ENCODE assay signal across 25 cellular contexts in genomic region chr5:162334944-162335343, GRCh38.
A peak's percentile ranks its signal among the peaks of the same experiment; 100 is the strongest.
DNase-seq lines count a peak whose midpoint lies in the region; ATAC-seq, FAIRE-seq and TF ChIP-seq lines count a peak whose summit lies in the region.
"Had no signal": no experiment of that assay in that cellular context is flagged by ENCODE, and none has a peak within 500 bp of the region (broad histone marks: within the 10 kb centered on the region; RNA-seq: fewer than 3 reads in every experiment).

No MANE protein-coding gene starts in this region.

- no peaks in the 10 kb centered on the region for H3K23me2 ChIP-seq in H9 (ENCODE audit: insufficient read length, low read depth, low read length, poor library complexity, severe bottlenecking)
- no peaks in the 10 kb centered on the region for H3K23me2 ChIP-seq in H1 (ENCODE audit: low read depth, low read length)

- H3K79me2 ChIP-seq in H9 (ENCODE audit: insufficient read depth, low read length) (no peaks in the 10 kb centered on the region), H1 (ENCODE audit: control insufficient read depth in 1 of 2, insufficient read depth in 2 of 2, low read length in 2 of 2) (no peaks in the 10 kb centered on the region)

- H2AK5ac ChIP-seq in H9 (ENCODE audit: insufficient read length, low read length) (no peak overlapping the region), H1 (ENCODE audit: low read depth, low read length) (no peak overlapping the region)

- H2BK12ac ChIP-seq in H9 (ENCODE audit: insufficient read length, low read depth, low read length) (no peak overlapping the region), H1 (ENCODE audit: low read depth, low read length) (no peak overlapping the region)

- no peaks in the 10 kb centered on the region for H3K27me3 Mint-ChIP-seq in H9 (ENCODE audit: low read depth)
- H3K27me3 Mint-ChIP-seq: B cell; CD4-positive, CD25-positive, alpha-beta regulatory T cell had no signal

- no CpG with 5 or more reads among the region's 4 CpGs for WGBS in H9 (ENCODE audit: extremely low coverage, insufficient read length, low lambda C conversion rate)
- WGBS in H1 (ENCODE audit: extremely low coverage in 1 of 2, insufficient coverage in 1 of 2, insufficient read length in 1 of 2, insufficient replicate concordance in 2 of 2, low coverage in 1 of 2, low lambda C conversion rate in 2 of 2, missing lambda C conversion rate in 1 of 2), 2 experiments = 84% methylated on average over 4 of the region's 4 CpGs; no CpG with 5 or more reads in 1 of the 2 experiments
- 85 to 86% methylated on average over 4 of the region's 4 CpGs for WGBS in tibial nerve, 2 donors

- no peak overlapping the region for H3K4me3 Mint-ChIP-seq in H9
- H3K4me3 Mint-ChIP-seq: B cell; CD4-positive, CD25-positive, alpha-beta regulatory T cell; CD8-positive, alpha-beta T cell had no signal

- H3K9ac ChIP-seq in H9 (ENCODE audit: extremely low read depth, insufficient read length, low read length) (no peak overlapping the region), H1 (replicated peaks in 1 of 4; ENCODE audit: extremely low read depth in 1 of 4, low read depth in 3 of 4, low read length in 3 of 4) (no peak overlapping the region)
- H3K9ac ChIP-seq: BLaER1, GM23248 had no signal

- H3K27ac ChIP-seq in H9 (ENCODE audit: insufficient read length, low read depth, low read length) (no peak overlapping the region), H1 (ENCODE audit: low read depth, low read length) (no peak overlapping the region), tibial nerve (no peak overlapping the region)
- H3K27ac ChIP-seq: 22Rv1, BLaER1, C4-2B, GM23248 had no signal

- TF ChIP-seq CTCF in GM12865 (IDR thresholded peaks at IDR 0.05; ENCODE audit: insufficient read depth, low read depth, low read length, missing control alignments) (no peak), H9 (conservative IDR thresholded peaks at IDR 0.05) (no peak), H1 (IDR thresholded peaks at IDR 0.05; ENCODE audit: control extremely low read depth in 1 of 3, insufficient read depth in 1 of 3, low read depth in 1 of 3, low read length in 3 of 3) (no peak), tibial nerve (IDR thresholded peaks at IDR 0.05) (no peak)

- no peak overlapping the region for H2BK120ac ChIP-seq in H9 (ENCODE audit: low read depth, low read length, poor library complexity, severe bottlenecking)
- H2BK120ac ChIP-seq in H1 (replicated peaks; ENCODE audit: low read depth, low read length) = no peak overlapping the region

- H3T11ph ChIP-seq in H9 (ENCODE audit: low read length) = no peak overlapping the region

- TF ChIP-seq POLR2A in H1 (IDR thresholded peaks at IDR 0.05; ENCODE audit: control extremely low read depth in 1 of 2, low read depth in 2 of 2, low read length in 2 of 2) (no peak), tibial nerve (IDR thresholded peaks at IDR 0.05) (no peak)

- no peaks in the 10 kb centered on the region for H4K20me1 ChIP-seq in H9 (ENCODE audit: control insufficient read depth, insufficient read depth, insufficient read length)
- H4K20me1 ChIP-seq in H1 (replicated peaks in 1 of 2; ENCODE audit: control insufficient read depth in 1 of 2, insufficient read depth in 2 of 2, low read length in 2 of 2) = no peaks in the 10 kb centered on the region
- H4K20me1 ChIP-seq: BLaER1 had no signal

- no peak overlapping the region for H3K4me3 ChIP-seq in GM12865 (ENCODE audit: low read depth, low read length)
- H3K4me3 ChIP-seq in H1 (ENCODE audit: extremely low read depth in 1 of 4, insufficient read depth in 2 of 4, low read depth in 3 of 4, low read length in 4 of 4) = no peak overlapping the region
- H3K4me3 ChIP-seq in tibial nerve = no peak overlapping the region
- H3K4me3 ChIP-seq: BLaER1, GM23248 had no signal

- H4K8ac ChIP-seq in H9 (replicated peaks; ENCODE audit: insufficient read length, low read depth, low read length) (no peak overlapping the region), H1 (ENCODE audit: extremely low read depth, insufficient read depth, low read length) (no peak overlapping the region)

- H3K23ac ChIP-seq in H9 (ENCODE audit: insufficient read length, low read depth, low read length) = no peak overlapping the region
- no peak overlapping the region for H3K23ac ChIP-seq in H1 (ENCODE audit: insufficient read length)

- ATAC-seq in GM18867 (IDR thresholded peaks at IDR 0.05; ENCODE audit: unreplicated experiment) = no peak
- ATAC-seq: CD8-positive, alpha-beta T cell; HCT116 had no signal

- no peaks in the 10 kb centered on the region for H3K9me3 ChIP-seq in H9 (ENCODE audit: control insufficient read depth, low read depth, low read length)
- H3K9me3 ChIP-seq in H1 (ENCODE audit: insufficient read depth in 2 of 2, low read depth in 1 of 2, low read length in 1 of 2) = no peaks in the 10 kb centered on the region
- peaks cover 0 to 2% (median 0%) of the 10 kb centered on the region in 4 donors for H3K9me3 ChIP-seq in tibial nerve
- H3K9me3 ChIP-seq: BLaER1, Caco-2 had no signal

- H3K14ac ChIP-seq in H9 (ENCODE audit: insufficient read depth, low read length) (no peak overlapping the region), H1 (ENCODE audit: insufficient read length) (no peak overlapping the region)

- H3K9me3 Mint-ChIP-seq in H9 = peaks cover 2 to 4% of the 10 kb centered on the region in 2 experiments; a peak in 3 of 5 replicates

- H3K4me1 Mint-ChIP-seq in H9 = peaks cover 0 to 4% of the 10 kb centered on the region in 2 experiments; a peak in 1 of 4 replicates
- H3K4me1 Mint-ChIP-seq: B cell; CD4-positive, CD25-positive, alpha-beta regulatory T cell had no signal

- H2BK5ac ChIP-seq in H9 (ENCODE audit: insufficient read length, low read length) (no peak overlapping the region), H1 (ENCODE audit: low read depth, low read length) (no peak overlapping the region)

- H3K36me3 ChIP-seq in H1 (ENCODE audit: control insufficient read depth in 2 of 4, insufficient read depth in 4 of 4, low read length in 3 of 4) (no peaks in the 10 kb centered on the region), tibial nerve (no peaks in the 10 kb centered on the region)
- H3K36me3 ChIP-seq: BLaER1 had no signal

- CTCF ChIA-PET in H1 (lab: Charles Lee; ENCODE audit: partially characterized antibody) = no interaction called here

- H4K91ac ChIP-seq in H9 (ENCODE audit: insufficient read length, low read depth, low read length) = no peak overlapping the region
- H4K91ac ChIP-seq in H1 (replicated peaks; ENCODE audit: insufficient read length, low read length) = no peak overlapping the region

- no peak overlapping the region for H4K5ac ChIP-seq in H9 (ENCODE audit: insufficient read length, low read depth, low read length)
- no peak overlapping the region for H4K5ac ChIP-seq in H1 (ENCODE audit: insufficient read length, low read depth, low read length)

- POLR2A ChIA-PET in H1 (lab: Charles Lee; ENCODE audit: partially characterized antibody) = no interaction called here

- H3K18ac ChIP-seq in H9 (ENCODE audit: insufficient read length, low read depth, low read length) (peak overlapping the region; percentile 27), H1 (ENCODE audit: extremely low read depth, low read length) (no peak overlapping the region)

- no peak overlapping the region; a peak in 1 of 7 replicates for H3K27ac Mint-ChIP-seq in H9
- H3K27ac Mint-ChIP-seq: B cell; CD4-positive, CD25-positive, alpha-beta regulatory T cell; CD8-positive, alpha-beta T cell had no signal

- no peak for TF ChIP-seq EP300 in H1 (IDR thresholded peaks at IDR 0.05; ENCODE audit: borderline replicate concordance in 1 of 2, low read depth in 2 of 2, low read length in 2 of 2)
- no peak for TF ChIP-seq EP300 in tibial nerve (IDR thresholded peaks at IDR 0.05)

- DNase-seq in GM12865 (ENCODE audit: low read depth) (peak; percentile 1), H9 (no peak), NOMO-1 treated with DMSO at 0.1 percent for 48 hours (lab: John Stamatoyannopoulos, UW; ENCODE audit: unreplicated experiment) (peak; percentile 42), H1 (ENCODE audit: low read depth in 1 of 2, low spot score in 2 of 2) (no peak), foreskin melanocyte (no peak), tibial nerve (ENCODE audit: low spot score in 2 of 2) (no peak), NCI-H1436 (lab: John Stamatoyannopoulos, UW) (no peak)
- DNase-seq: Caco-2; CD4-positive, CD25-positive, alpha-beta regulatory T cell; CD8-positive, alpha-beta T cell; DMS153; DND-41; GM23248; H7 had no signal

- no peak for TF ChIP-seq RAD21 in H1 (IDR thresholded peaks at IDR 0.05 in 1 of 2, conservative IDR thresholded peaks at IDR 0.05 in 1 of 2; ENCODE audit: low read depth in 2 of 2, low read length in 2 of 2)

- FAIRE-seq in H1 (lab: Jason Lieb, UNC) = no peak
- FAIRE-seq: A204.1, G401.6, GM12891, GM18507, GM19239 had no signal

- H2BK15ac ChIP-seq in H9 (ENCODE audit: low read depth, low read length) (no peak overlapping the region), H1 (ENCODE audit: low read length) (no peak overlapping the region)

- H3K27me3 ChIP-seq in H9 (ENCODE audit: insufficient read depth, low read length) (no peaks in the 10 kb centered on the region), H1 (replicated peaks in 1 of 4; ENCODE audit: control insufficient read depth in 3 of 4, extremely low read depth in 1 of 4, insufficient read depth in 3 of 4, low read length in 3 of 4) (no peaks in the 10 kb centered on the region), tibial nerve (no peaks in the 10 kb centered on the region)
- H3K27me3 ChIP-seq: BLaER1 had no signal

- H3K56ac ChIP-seq in H9 (ENCODE audit: insufficient read length, low read depth, low read length) = no peak overlapping the region
- H3K56ac ChIP-seq in H1 (replicated peaks; ENCODE audit: insufficient read length, low read depth, low read length) = no peak overlapping the region

- H3K4me1 ChIP-seq in H9 (ENCODE audit: insufficient read depth, low read length) = no peaks in the 10 kb centered on the region
- no peaks in the 10 kb centered on the region for H3K4me1 ChIP-seq in H1 (replicated peaks in 1 of 4; ENCODE audit: control insufficient read depth in 3 of 4, insufficient read depth in 4 of 4, low read length in 3 of 4)
- H3K4me1 ChIP-seq in tibial nerve = no peaks in the 10 kb centered on the region
- H3K4me1 ChIP-seq: BLaER1, Caco-2 had no signal

- H3K36me3 Mint-ChIP-seq in H9 (ENCODE audit: insufficient read depth in 1 of 3, low read depth in 3 of 3) = peaks cover 0 to 2% (median 0%) of the 10 kb centered on the region in 3 experiments; a peak in 3 of 7 replicates
- H3K36me3 Mint-ChIP-seq: CD4-positive, CD25-positive, alpha-beta regulatory T cell; CD8-positive, alpha-beta T cell had no signal

- H2AFZ ChIP-seq in H9 (ENCODE audit: low read length) (no peak overlapping the region), H1 (ENCODE audit: low read length) (peak overlapping the region; percentile 85; the same call in 1 of the 2 replicates)
- H2AFZ ChIP-seq: GM23248 had no signal

- H3K4me2 ChIP-seq in H9 (ENCODE audit: insufficient read depth, insufficient read length, low read length) (no peak overlapping the region), H1 (ENCODE audit: insufficient read depth in 1 of 2, low read depth in 2 of 2, low read length in 2 of 2) (no peak overlapping the region)
- H3K4me2 ChIP-seq: BLaER1 had no signal

- H3K79me1 ChIP-seq in H9 (ENCODE audit: insufficient read depth, low read depth, low read length, poor library complexity, severe bottlenecking) (no peaks in the 10 kb centered on the region), H1 (ENCODE audit: low read depth, low read length) (no peaks in the 10 kb centered on the region)

- no peak overlapping the region for H3K4ac ChIP-seq in H9 (ENCODE audit: low read depth, low read length)
- H3K4ac ChIP-seq in H1 (replicated peaks; ENCODE audit: insufficient read length, low read depth, low read length) = no peak overlapping the region

- H2BK20ac ChIP-seq in H9 (ENCODE audit: low read depth, low read length, poor library complexity, severe bottlenecking) = no peak overlapping the region
- no peak overlapping the region for H2BK20ac ChIP-seq in H1 (ENCODE audit: low read length)

Comparison
In these comparisons a context has a peak if more than half of its experiments do, and no peak if none do; other contexts are left out.
1. DNase-seq: peak in GM12865 (single experiment) and NOMO-1 treated with DMSO at 0.1 percent for 48 hours (single experiment); none in H9 (single experiment), H1 (0 of 2), foreskin melanocyte (single experiment), tibial nerve (0 of 2) and NCI-H1436 (single experiment).